ENCODE assay signal across 1 cellular context in genomic region chr14:24080142-24080530, GRCh38.
TF ChIP-seq lines count a peak whose summit lies in the region.

No MANE protein-coding gene starts in this region.

TF ChIP-seq in HCT116, 20 proteins besides CTCF, POLR2A, EP300 and RAD21:
- TF ChIP-seq SIN3A (IDR thresholded peaks at IDR 0.05; ENCODE audit: low read depth), result no peak
- TF ChIP-seq, protein P1, sequence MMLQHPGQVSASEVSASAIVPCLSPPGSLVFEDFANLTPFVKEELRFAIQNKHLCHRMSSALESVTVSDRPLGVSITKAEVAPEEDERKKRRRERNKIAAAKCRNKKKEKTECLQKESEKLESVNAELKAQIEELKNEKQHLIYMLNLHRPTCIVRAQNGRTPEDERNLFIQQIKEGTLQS (IDR thresholded peaks at IDR 0.05), result no peak
- TF ChIP-seq ELF1 (IDR thresholded peaks at IDR 0.05; ENCODE audit: borderline replicate concordance, low read depth), result no peak
- TF ChIP-seq CBX3 (IDR thresholded peaks at IDR 0.05; ENCODE audit: low read depth), result no peak
- no peak for TF ChIP-seq SP1 (IDR thresholded peaks at IDR 0.05; ENCODE audit: low read depth)
- no peak for TF ChIP-seq FOSL1 (IDR thresholded peaks at IDR 0.05; ENCODE audit: low read depth)
- no peak for TF ChIP-seq EZH2 (IDR thresholded peaks at IDR 0.05)
- TF ChIP-seq EGR1 (IDR thresholded peaks at IDR 0.05; ENCODE audit: low read depth), result no peak
- no peak for TF ChIP-seq REST (IDR thresholded peaks at IDR 0.05; ENCODE audit: low read depth)
- no peak for TF ChIP-seq POLR2AphosphoS5 (IDR thresholded peaks at IDR 0.05; ENCODE audit: low read depth, low read length)
- no peak for TF ChIP-seq TCF7L2 (IDR thresholded peaks at IDR 0.05; ENCODE audit: borderline replicate concordance, extremely low read depth, insufficient read depth, insufficient read length)
- no peak for TF ChIP-seq SRF (IDR thresholded peaks at IDR 0.05; ENCODE audit: low read depth)
- TF ChIP-seq JUND (IDR thresholded peaks at IDR 0.05), result no peak
- no peak for TF ChIP-seq YY1 (IDR thresholded peaks at IDR 0.05; ENCODE audit: extremely low read depth, insufficient replicate concordance, low read depth, low read length)
